1 cellular context compared by ENCODE assay signal in the genomic region with DNA sequence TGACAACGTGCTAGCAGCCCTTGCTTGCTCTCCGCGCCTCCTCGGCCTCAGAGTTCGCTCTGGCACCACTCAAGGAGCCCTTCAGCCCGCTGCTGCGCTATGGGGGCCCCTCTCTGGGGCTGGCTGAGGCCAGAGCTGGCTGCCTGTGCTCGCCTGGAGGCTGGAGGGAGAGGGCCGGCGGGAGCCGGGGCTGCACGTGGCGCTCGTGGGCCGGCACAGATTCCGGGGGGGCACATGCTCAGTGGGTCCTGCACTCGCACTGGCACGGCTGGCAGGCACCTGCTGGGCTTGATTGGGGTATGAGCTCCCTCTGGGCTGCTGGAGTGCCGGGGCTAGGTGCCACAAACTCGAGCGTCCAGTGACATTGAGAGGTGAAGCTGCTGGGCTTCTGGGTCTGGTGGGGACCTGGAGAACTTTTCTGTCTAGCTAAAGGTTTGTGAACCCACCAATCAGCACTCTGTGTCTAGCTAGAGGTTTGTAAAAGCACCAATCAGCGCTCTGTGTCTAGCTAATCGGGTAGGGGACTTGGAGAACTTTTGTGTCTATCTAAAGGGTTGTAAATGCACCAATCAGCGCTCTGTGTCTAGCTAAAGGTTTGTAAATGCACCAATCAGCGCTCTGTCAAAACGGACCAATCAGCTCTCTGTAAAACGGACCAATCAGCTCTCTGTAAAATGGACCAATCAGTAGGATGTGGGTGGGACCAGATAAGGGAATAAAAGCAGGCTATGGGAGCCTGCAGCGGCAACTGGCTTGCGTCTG.
TF ChIP-seq lines count a peak whose summit lies in the region.

No MANE protein-coding gene starts in this region.

TF ChIP-seq in K562, 482 proteins besides CTCF, POLR2A, EP300 and RAD21:
- TF ChIP-seq CC2D1A (IDR thresholded peaks at IDR 0.05), result 0 out of 2 replicates have a peak, but pooled peaks have one; percentile 20
- peak; percentile 56 for TF ChIP-seq NFYB (IDR thresholded peaks at IDR 0.05; ENCODE audit: extremely low read depth, insufficient read length)
